Comparison of ENCODE assay signal across 8 cellular contexts in genomic region chr11:10752061-10752460, GRCh38. TPM values are rescaled to one million over a fixed set of nuclear protein-coding genes. Genes with fewer than 3 reads are reported as not detected.
A peak's percentile ranks its signal among the peaks of the same experiment; 100 is the strongest.
DNase-seq lines count a peak whose midpoint lies in the region; ATAC-seq and TF ChIP-seq lines count a peak whose summit lies in the region.

No MANE protein-coding gene starts in this region.

- no peak for TF ChIP-seq POLR2A in GM18505 (IDR thresholded peaks at IDR 0.05; ENCODE audit: borderline replicate concordance, extremely low read depth, insufficient read depth, insufficient read length)

- intact Hi-C loops in left lung (cut with DNase I), result no loop called here
- intact Hi-C loops in tibial artery (cut with DNase I; ENCODE audit: low total_unique reads), result no loop called here

- peaks cover 0 to 18% of the 10 kb centered on the region in 2 donors for H3K4me1 ChIP-seq in left lung
- peaks cover 0 to 25% (median 10%) of the 10 kb centered on the region in 4 donors for H3K4me1 ChIP-seq in tibial artery

- H3K4me1 Mint-ChIP-seq in activated T-cell treated with anti-CD3 and anti-CD28 coated beads, Interleukin-2, amount 50 U/mL, for 4 hours (ENCODE audit: low read depth), result peaks cover 22% of the 10 kb centered on the region
- peaks cover 18% of the 10 kb centered on the region for H3K4me1 Mint-ChIP-seq in activated naive CD8-positive, alpha-beta T cell treated with anti-CD3 and anti-CD28 coated beads, Interleukin-2, amount 50 U/mL, for 24 hours

- H3K36me3 ChIP-seq in left lung (peaks cover 0 to 35% of the 10 kb centered on the region in 2 donors), tibial artery (peaks cover 28 to 44% (median 29%) of the 10 kb centered on the region in 3 donors)

- H3K4me3 ChIP-seq in left lung (peak overlapping the region; percentile 74 to 94), tibial artery (peak overlapping the region; percentile 79 to 86)

- no peaks in the 10 kb centered on the region for H3K27me3 Mint-ChIP-seq in activated T-cell treated with anti-CD3 and anti-CD28 coated beads, Interleukin-2, amount 50 U/mL, for 4 hours (ENCODE audit: low read depth)
- H3K27me3 Mint-ChIP-seq in activated naive CD8-positive, alpha-beta T cell treated with anti-CD3 and anti-CD28 coated beads, Interleukin-2, amount 50 U/mL, for 24 hours, result no peaks in the 10 kb centered on the region

- no peaks in the 10 kb centered on the region for H3K9me3 ChIP-seq in left lung
- H3K9me3 ChIP-seq in tibial artery, result no peaks in the 10 kb centered on the region

- H3K9me3 Mint-ChIP-seq in activated T-cell treated with anti-CD3 and anti-CD28 coated beads, Interleukin-2, amount 50 U/mL, for 4 hours, result no peaks in the 10 kb centered on the region
- H3K9me3 Mint-ChIP-seq in activated naive CD8-positive, alpha-beta T cell treated with anti-CD3 and anti-CD28 coated beads, Interleukin-2, amount 50 U/mL, for 24 hours, result no peaks in the 10 kb centered on the region

- no peaks in the 10 kb centered on the region for H3K27me3 ChIP-seq in left lung
- H3K27me3 ChIP-seq in tibial artery, result no peaks in the 10 kb centered on the region

- peak overlapping the region; percentile 96 for H3K4me3 Mint-ChIP-seq in activated T-cell treated with anti-CD3 and anti-CD28 coated beads, Interleukin-2, amount 50 U/mL, for 4 hours
- H3K4me3 Mint-ChIP-seq in activated naive CD8-positive, alpha-beta T cell treated with anti-CD3 and anti-CD28 coated beads, Interleukin-2, amount 50 U/mL, for 24 hours, result peak overlapping the region; percentile 95

- H3K27ac Mint-ChIP-seq in activated naive CD8-positive, alpha-beta T cell treated with anti-CD3 and anti-CD28 coated beads, Interleukin-2, amount 50 U/mL, for 24 hours, result no peak overlapping the region

- TF ChIP-seq CTCF in left lung (IDR thresholded peaks at IDR 0.05), result no peak
- no peak for TF ChIP-seq CTCF in tibial artery (IDR thresholded peaks at IDR 0.05)
- TF ChIP-seq CTCF in GM10266 (IDR thresholded peaks at IDR 0.05; ENCODE audit: control insufficient read depth, insufficient read depth, low read depth, missing control alignments), result no peak

- peaks cover 18% of the 10 kb centered on the region for H3K36me3 Mint-ChIP-seq in activated T-cell treated with anti-CD3 and anti-CD28 coated beads, Interleukin-2, amount 50 U/mL, for 4 hours (ENCODE audit: insufficient read depth)
- H3K36me3 Mint-ChIP-seq in activated naive CD8-positive, alpha-beta T cell treated with anti-CD3 and anti-CD28 coated beads, Interleukin-2, amount 50 U/mL, for 24 hours (ENCODE audit: low read depth), result peaks cover 14% of the 10 kb centered on the region

- H3K27ac ChIP-seq in left lung (peak overlapping the region in 1 of 2 donors; percentile 93), tibial artery (peak overlapping the region in 1 of 2 donors; percentile 90)

- DNase-seq in activated T-cell treated with anti-CD3 and anti-CD28 coated beads, Interleukin-2, amount 50 U/mL, for 4 hours, result no peak
- DNase-seq in activated T-cell treated with anti-CD3 and anti-CD28 coated beads for 4 hours (no peak), left lung (no peak), tibial artery (no peak), GM10266 (ENCODE audit: extremely low spot score) (no peak)
- DNase-seq in activated naive CD8-positive, alpha-beta T cell treated with anti-CD3 and anti-CD28 coated beads, Interleukin-2, amount 50 U/mL, for 24 hours, result no peak

- ATAC-seq in activated T-cell treated with anti-CD3 and anti-CD28 coated beads, Interleukin-2, amount 50 U/mL, for 4 hours, result no peak
- ATAC-seq in activated naive CD8-positive, alpha-beta T cell treated with anti-CD3 and anti-CD28 coated beads, Interleukin-2, amount 50 U/mL, for 24 hours, result no peak
- ATAC-seq in left lung (no peak), HG02840 (IDR thresholded peaks at IDR 0.05; ENCODE audit: low FRiP score, unreplicated experiment) (no peak), GM18505 (IDR thresholded peaks at IDR 0.05; ENCODE audit: unreplicated experiment) (no peak)

RNA-seq across cellular contexts. Expression of gene CTR9, which starts 1.0 kb away (rescaled TPM):
- total RNA-seq in activated T-cell treated with anti-CD3 and anti-CD28 coated beads, Interleukin-2, amount 50 U/mL, for 4 hours, result 10 to 100 TPM; 51.9 to 56.0 (median 53.9) TPM
- 10 to 100 TPM; 33.8 to 38.4 TPM for total RNA-seq in left lung

RNA-seq across cellular contexts. Expression of gene EIF4G2, which starts 56.7 kb away (rescaled TPM):
- total RNA-seq in activated T-cell treated with anti-CD3 and anti-CD28 coated beads, Interleukin-2, amount 50 U/mL, for 4 hours, result 1,000 to 10,000 TPM; 1,584 to 1,612 (median 1,605) TPM
- 1,000 to 10,000 TPM in 1 of 2 donors, 100 to 1,000 TPM in 1; 852 to 1,027 TPM for total RNA-seq in left lung

RNA-seq across cellular contexts. Expression of gene IRAG1, which starts 58.5 kb away (rescaled TPM):
- under 1 TPM; 0.08 to 0.14 (median 0.08) TPM for total RNA-seq in activated T-cell treated with anti-CD3 and anti-CD28 coated beads, Interleukin-2, amount 50 U/mL, for 4 hours
- 10 to 100 TPM; 17.0 to 17.5 TPM for total RNA-seq in left lung

Comparison
In these comparisons a context has a peak if more than half of its experiments do, and no peak if none do; other contexts are left out.
1. RNA of gene IRAG1, which starts 58.5 kb away (total RNA-seq): 17.0 to 17.5 TPM in left lung; 0.08 to 0.14 TPM in activated T-cell treated with anti-CD3 and anti-CD28 coated beads, Interleukin-2, amount 50 U/mL, for 4 hours; every median in the first group is over 10 times any median in the second.